Comparison of ENCODE assay signal across 8 cellular contexts in genomic region chr15:61227269-61228024, GRCh38. TPM values are rescaled to one million over a fixed set of nuclear protein-coding genes. Genes with fewer than 3 reads are reported as not detected.
DNase-seq lines count a peak whose midpoint lies in the region; ATAC-seq and TF ChIP-seq lines count a peak whose summit lies in the region.

No MANE protein-coding gene starts in this region.

- H3K4me3 ChIP-seq in brain microvascular endothelial cell (ENCODE audit: low read depth, low read length) (peak overlapping the region; percentile 69), smooth muscle cell (peak overlapping the region; percentile 71)

- peak overlapping the region; percentile 82 for H2AFZ ChIP-seq in smooth muscle cell (ENCODE audit: low read depth)

- peaks cover 48% of the 10 kb centered on the region for H4K20me1 ChIP-seq in smooth muscle cell (ENCODE audit: low read depth)

- no peaks in the 10 kb centered on the region for H3F3A ChIP-seq in smooth muscle cell (ENCODE audit: low read depth)

- H3K27ac ChIP-seq in brain microvascular endothelial cell (no peak overlapping the region), smooth muscle cell (ENCODE audit: low read depth) (no peak overlapping the region)

- H3K36me3 ChIP-seq in brain microvascular endothelial cell (replicated peaks) (no peaks in the 10 kb centered on the region), smooth muscle cell (ENCODE audit: low read depth) (no peaks in the 10 kb centered on the region)

- H3K9ac ChIP-seq in smooth muscle cell (ENCODE audit: low read depth): peak overlapping the region; percentile 17

- WGBS in smooth muscle cell (ENCODE audit: low lambda C conversion rate): under 1% methylated on average over 40 of the region's 40 CpGs

- TF ChIP-seq CTCF in brain microvascular endothelial cell (IDR thresholded peaks at IDR 0.05; ENCODE audit: low read depth, low read length, missing control alignments) (no peak), smooth muscle cell (IDR thresholded peaks at IDR 0.05; ENCODE audit: borderline replicate concordance, insufficient read depth, poor library complexity, severe bottlenecking) (no peak)

- no peaks in the 10 kb centered on the region for H3K9me3 ChIP-seq in smooth muscle cell (replicated peaks; ENCODE audit: low read depth)

- H3K27me3 ChIP-seq in brain microvascular endothelial cell (replicated peaks) (peaks cover 19% of the 10 kb centered on the region), smooth muscle cell (ENCODE audit: low read depth) (no peaks in the 10 kb centered on the region)

- H3K4me2 ChIP-seq in smooth muscle cell: peak overlapping the region; percentile 92

- DNase-seq in D341Med (ENCODE audit: low spot score) (peak; percentile 72), LoVo (ENCODE audit: low spot score) (peak; percentile 49), brain microvascular endothelial cell (peak; percentile 41), inferior parietal cortex (ENCODE audit: extremely low spot score) (peak; percentile 44), smooth muscle cell (lab: John Stamatoyannopoulos, UW; ENCODE audit: unreplicated experiment) (no peak)

- H3K79me2 ChIP-seq in smooth muscle cell (ENCODE audit: low read depth): peaks cover 43% of the 10 kb centered on the region

- no peak for ATAC-seq in HG03139 (IDR thresholded peaks at IDR 0.05; ENCODE audit: unreplicated experiment)
- no peak for ATAC-seq in GM21825 (IDR thresholded peaks at IDR 0.05; ENCODE audit: unreplicated experiment)
- ATAC-seq in HG03039 (IDR thresholded peaks at IDR 0.05; ENCODE audit: unreplicated experiment): no peak

- peaks cover 4% of the 10 kb centered on the region for H3K4me1 ChIP-seq in smooth muscle cell (ENCODE audit: low read depth)

- in situ Hi-C loops in brain microvascular endothelial cell (cut with HindIII; ENCODE audit: low pct_ligation_motif_present, low sequenced_read_pairs): no loop called here

RNA-seq across cellular contexts. Expression of gene RORA, which starts 1.7 kb away (rescaled TPM):
- total RNA-seq in smooth muscle cell: 23.6 and 24.5 TPM in 2 replicates
- polyA plus RNA-seq in smooth muscle cell: 7.7 and 8.0 TPM in 2 replicates
